ENCODE assay signal across 1 cellular context in the genomic region with DNA sequence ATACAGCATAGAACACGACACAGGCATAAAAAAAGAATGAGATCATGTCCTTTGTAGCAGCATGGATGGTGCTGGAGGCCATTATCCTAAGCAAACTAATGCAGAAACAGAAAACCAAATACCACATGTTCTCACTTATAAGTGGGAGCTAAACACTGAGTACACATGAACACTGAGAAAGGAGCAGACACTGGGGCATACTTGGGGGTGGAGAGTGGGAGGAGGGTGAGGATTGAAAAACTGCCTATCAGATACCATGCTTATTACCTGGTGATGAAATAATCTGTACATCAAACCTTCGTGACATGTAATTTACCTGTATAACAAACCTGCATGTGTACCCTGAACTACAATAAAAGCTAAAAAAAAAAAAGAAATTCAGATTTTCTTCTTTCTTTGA.
TF ChIP-seq lines count a peak whose summit lies in the region.

No MANE protein-coding gene starts in this region.

TF ChIP-seq in SK-N-SH, 30 proteins besides CTCF, POLR2A, EP300 and RAD21 (continued from another document):
- TF ChIP-seq, protein P1, sequence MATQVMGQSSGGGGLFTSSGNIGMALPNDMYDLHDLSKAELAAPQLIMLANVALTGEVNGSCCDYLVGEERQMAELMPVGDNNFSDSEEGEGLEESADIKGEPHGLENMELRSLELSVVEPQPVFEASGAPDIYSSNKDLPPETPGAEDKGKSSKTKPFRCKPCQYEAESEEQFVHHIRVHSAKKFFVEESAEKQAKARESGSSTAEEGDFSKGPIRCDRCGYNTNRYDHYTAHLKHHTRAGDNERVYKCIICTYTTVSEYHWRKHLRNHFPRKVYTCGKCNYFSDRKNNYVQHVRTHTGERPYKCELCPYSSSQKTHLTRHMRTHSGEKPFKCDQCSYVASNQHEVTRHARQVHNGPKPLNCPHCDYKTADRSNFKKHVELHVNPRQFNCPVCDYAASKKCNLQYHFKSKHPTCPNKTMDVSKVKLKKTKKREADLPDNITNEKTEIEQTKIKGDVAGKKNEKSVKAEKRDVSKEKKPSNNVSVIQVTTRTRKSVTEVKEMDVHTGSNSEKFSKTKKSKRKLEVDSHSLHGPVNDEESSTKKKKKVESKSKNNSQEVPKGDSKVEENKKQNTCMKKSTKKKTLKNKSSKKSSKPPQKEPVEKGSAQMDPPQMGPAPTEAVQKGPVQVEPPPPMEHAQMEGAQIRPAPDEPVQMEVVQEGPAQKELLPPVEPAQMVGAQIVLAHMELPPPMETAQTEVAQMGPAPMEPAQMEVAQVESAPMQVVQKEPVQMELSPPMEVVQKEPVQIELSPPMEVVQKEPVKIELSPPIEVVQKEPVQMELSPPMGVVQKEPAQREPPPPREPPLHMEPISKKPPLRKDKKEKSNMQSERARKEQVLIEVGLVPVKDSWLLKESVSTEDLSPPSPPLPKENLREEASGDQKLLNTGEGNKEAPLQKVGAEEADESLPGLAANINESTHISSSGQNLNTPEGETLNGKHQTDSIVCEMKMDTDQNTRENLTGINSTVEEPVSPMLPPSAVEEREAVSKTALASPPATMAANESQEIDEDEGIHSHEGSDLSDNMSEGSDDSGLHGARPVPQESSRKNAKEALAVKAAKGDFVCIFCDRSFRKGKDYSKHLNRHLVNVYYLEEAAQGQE (IDR thresholded peaks at IDR 0.05; ENCODE audit: low read depth, low read length) = no peak
- no peak for TF ChIP-seq GABPA (IDR thresholded peaks at IDR 0.05; ENCODE audit: low read depth)
- TF ChIP-seq NRF1 (IDR thresholded peaks at IDR 0.05; ENCODE audit: low read depth, low read length) = no peak
- TF ChIP-seq MXI1 (IDR thresholded peaks at IDR 0.05; ENCODE audit: low read depth, low read length) = no peak
- TF ChIP-seq SIN3A (IDR thresholded peaks at IDR 0.05; ENCODE audit: borderline replicate concordance, low read depth, low read length) = no peak
TF ChIP-seq in SK-N-SH: peak in this region for 0.
